In the genomic region with DNA sequence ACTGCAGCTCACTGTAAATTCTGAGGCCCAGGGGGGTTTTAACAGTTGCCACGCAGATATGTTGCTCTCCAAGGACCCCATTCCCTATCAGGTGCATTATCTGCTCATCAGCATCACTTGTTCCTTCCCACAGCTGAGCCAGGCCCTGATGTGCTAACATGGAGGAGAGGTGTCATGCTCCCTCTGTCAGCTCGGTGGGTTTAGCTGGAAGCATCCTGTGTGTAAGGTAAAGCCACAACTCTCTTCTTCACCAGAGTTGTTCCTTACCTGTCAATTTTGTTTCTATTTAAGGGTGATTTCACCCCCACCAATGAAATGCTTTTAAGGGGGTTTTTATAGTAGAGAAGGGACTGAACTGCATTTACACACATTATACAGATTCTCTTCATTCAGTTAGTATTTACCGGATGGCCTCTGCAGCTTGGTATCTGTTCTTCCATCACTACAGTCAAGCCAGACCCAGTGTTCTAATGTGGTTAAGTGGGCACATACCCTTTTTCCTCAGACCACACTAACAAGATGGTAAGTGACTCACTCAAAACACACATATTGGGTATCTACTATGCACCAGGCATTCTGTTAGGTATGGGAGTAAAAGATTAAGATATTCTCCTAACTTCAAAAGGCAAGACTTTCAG, we compare ENCODE assay signal across 11 cellular contexts.
"Had no signal": no experiment of that assay in that cellular context is flagged by ENCODE, and none has a peak within 500 bp of the region (broad histone marks: within the 10 kb centered on the region; RNA-seq: fewer than 3 reads in every experiment).

No MANE protein-coding gene starts in this region.

- ATAC-seq: activated CD8-positive, alpha-beta memory T cell treated with anti-CD3 and anti-CD28 coated beads, Interleukin-2, amount 10 ng/mL, durations not matched to agents 7 days and 5 days; body of pancreas; left cardiac atrium; lower lobe of right lung; right cardiac atrium had no signal

- H3K27me3 ChIP-seq: body of pancreas, neural progenitor cell, transverse colon had no signal

- H3K4me3 ChIP-seq: body of pancreas, lower lobe of right lung, neural progenitor cell, smooth muscle cell, transverse colon had no signal

- H3K27ac ChIP-seq: body of pancreas, lower lobe of right lung, neural progenitor cell, transverse colon had no signal

- DNase-seq: activated B cell treated with CpG ODN at 0.5 μM for 24 hours; activated CD8-positive, alpha-beta memory T cell treated with anti-CD3 and anti-CD28 coated beads, Interleukin-2, amount 10 ng/mL, durations not matched to agents 7 days and 5 days; body of pancreas; erythroblast; immature natural killer cell; left cardiac atrium; lower lobe of right lung; right cardiac atrium; transverse colon had no signal

- H3K36me3 ChIP-seq: lower lobe of right lung, neural progenitor cell, transverse colon had no signal

- H2AFZ ChIP-seq: neural progenitor cell had no signal

- H3K4me2 ChIP-seq: neural progenitor cell, smooth muscle cell had no signal

- H3K9me3 ChIP-seq: body of pancreas, lower lobe of right lung, transverse colon had no signal

- H3K4me1 ChIP-seq: body of pancreas had no signal

- H3K9ac ChIP-seq: neural progenitor cell had no signal
